Comparison of ENCODE assay signal across 7 cellular contexts in genomic region chr16:29994613-29995329, GRCh38. TPM values are rescaled to one million over a fixed set of nuclear protein-coding genes. Genes with fewer than 3 reads are reported as not detected.
A peak's percentile ranks its signal among the peaks of the same experiment; 100 is the strongest.
DNase-seq lines count a peak whose midpoint lies in the region; ATAC-seq, FAIRE-seq and TF ChIP-seq lines count a peak whose summit lies in the region.

No MANE protein-coding gene starts in this region.

- peaks cover 46% of the 10 kb centered on the region for H3K36me3 Mint-ChIP-seq in MCF 10A (ENCODE audit: insufficient read depth, unreplicated experiment)

- POLR2A ChIA-PET in PC-9 (lab: Charles Lee; ENCODE audit: unreplicated experiment) (interaction anchor here (0.7 kb wide), 1 partner anchor 33 kb away, joined by 4 read pairs; the partner anchor contains the start of gene TMEM219), MCF 10A (lab: Yijun Ruan, JAX) (interaction anchor here (0.8 to 5.0 kb wide), 19 partner anchors 9 to 294 kb away, joined by 3 to 72 read pairs (median 6); partner anchors contain the start of genes ALDOA, ASPHD1, CDIPT and KCTD13)

- H4K20me1 ChIP-seq in PC-9 (ENCODE audit: insufficient read depth): no peaks in the 10 kb centered on the region

- peaks cover 40% of the 10 kb centered on the region for H3F3A ChIP-seq in PC-9 (ENCODE audit: insufficient read depth, low read depth)

- no peaks in the 10 kb centered on the region for H3K9me3 ChIP-seq in PC-9 (ENCODE audit: insufficient read depth, low read depth)

- no peak for TF ChIP-seq CTCF in PC-9 (conservative IDR thresholded peaks at IDR 0.05)
- no peak for TF ChIP-seq CTCF in MCF 10A (IDR thresholded peaks at IDR 0.05; ENCODE audit: unreplicated experiment)

- ATAC-seq in HG02588 (IDR thresholded peaks at IDR 0.05; ENCODE audit: unreplicated experiment): peak; percentile 36
- no peak for ATAC-seq in HG03571 (IDR thresholded peaks at IDR 0.05; ENCODE audit: unreplicated experiment)

- no peaks in the 10 kb centered on the region for H3K27me3 ChIP-seq in PC-9 (ENCODE audit: insufficient read depth, low read depth)

- peak overlapping the region; percentile 61 for H3K27ac Mint-ChIP-seq in MCF 10A (ENCODE audit: low read depth, unreplicated experiment)

- peaks cover 11% of the 10 kb centered on the region for H3K4me1 Mint-ChIP-seq in MCF 10A (ENCODE audit: insufficient read depth, unreplicated experiment)

- H3K4me2 ChIP-seq in PC-9: peak overlapping the region; percentile 78

- BruUV-seq in PC-9 (replicated peaks; lab: Mats Ljungman, UMichigan): no TSS peak
- no TSS peak for BruUV-seq in MCF 10A (replicated peaks; lab: Mats Ljungman, UMichigan)

- H3K27me3 Mint-ChIP-seq in MCF 10A (ENCODE audit: insufficient read depth, unreplicated experiment): no peaks in the 10 kb centered on the region

- peaks cover 11% of the 10 kb centered on the region for H3K79me2 ChIP-seq in PC-9 (ENCODE audit: low read depth)

- peaks cover 25% of the 10 kb centered on the region for H3K4me1 ChIP-seq in PC-9 (replicated peaks; ENCODE audit: insufficient read depth)

- intact Hi-C loops in PC-9 (cut with micrococcal nuclease; ENCODE audit: unreplicated experiment): loop anchor here (1.0 to 5.0 kb wide), 3 partner anchors 32 to 184 kb away; partner anchors contain the start of genes KCTD13 and TMEM219
- intact Hi-C loops in MCF 10A (cut with micrococcal nuclease): loop anchor here (5.0 kb wide), 2 partner anchors 67 to 172 kb away; partner anchors contain the start of genes KCTD13 and MVP

- H3K9me2 ChIP-seq in PC-9 (ENCODE audit: insufficient read depth): no peaks in the 10 kb centered on the region

- H2AFZ ChIP-seq in PC-9: peak overlapping the region; percentile 97

- peak overlapping the region; percentile 74 for H3K27ac ChIP-seq in PC-9

- no peaks in the 10 kb centered on the region for H3K9me3 Mint-ChIP-seq in MCF 10A (ENCODE audit: unreplicated experiment)

- no peaks in the 10 kb centered on the region for H3K36me3 ChIP-seq in PC-9 (ENCODE audit: low read depth)

- H3K4me3 Mint-ChIP-seq in MCF 10A (ENCODE audit: unreplicated experiment): peak overlapping the region; percentile 98

- FAIRE-seq in GM18507 (lab: Jason Lieb, UNC): peak; percentile 77

- CTCF ChIA-PET in PC-9 (lab: Charles Lee) (interaction anchor here (1.0 kb wide), 1 partner anchor 21 kb away, joined by 5 read pairs; the partner anchor contains the start of gene TAOK2), MCF 10A (lab: Yijun Ruan, JAX) (interaction anchor here (0.7 to 2.7 kb wide), 4 partner anchors 8 to 176 kb away, joined by 3 to 9 read pairs (median 4); partner anchors contain the start of gene TAOK2)

- DNase-seq in GM18507 (ENCODE audit: extremely low spot score, insufficient read length, low read depth) (peak; percentile 73), PC-9 (peak; percentile 81 to 89), MCF 10A (ENCODE audit: unreplicated experiment) (peak; percentile 79), kidney tubule cell (ENCODE audit: low spot score) (peak; percentile 69)
- DNase-seq in stimulated activated CD4-positive, alpha-beta T cell treated with anti-CD3 and anti-CD28 coated beads, Interleukin-4, amount 100 ng/mL, for 4 hours: peak; percentile 65 to 75

- H3K4me3 ChIP-seq in PC-9: peak overlapping the region; percentile 72

RNA-seq across cellular contexts. Expression of gene HIRIP3, which starts 0.6 kb away (rescaled TPM):
- 27.0 and 27.3 TPM in 2 replicates for total RNA-seq in PC-9 (2021)
- 12.9 and 20.7 TPM in 2 replicates for total RNA-seq in MCF 10A (2022)

RNA-seq across cellular contexts. Expression of gene INO80E, which starts 1.3 kb away (rescaled TPM):
- total RNA-seq in PC-9 (2021): 102 TPM in 2 replicates
- 82.0 and 90.1 TPM in 2 replicates for total RNA-seq in MCF 10A (2022)

RNA-seq across cellular contexts. Expression of gene DOC2A, which starts 16.1 kb away (rescaled TPM):
- total RNA-seq in PC-9 (2021): 11.0 and 11.3 TPM in 2 replicates
- total RNA-seq in MCF 10A (2022): 1.2 TPM in 2 replicates

RNA-seq across cellular contexts. Expression of gene TAOK2, which starts 21.1 kb away (rescaled TPM):
- total RNA-seq in PC-9 (2021) (76.6 and 82.9 TPM in 2 replicates), MCF 10A (2022) (29.3 and 33.1 TPM in 2 replicates)

RNA-seq across cellular contexts. Expression of gene C16orf92, which starts 28.2 kb away (rescaled TPM):
- not detected in 2 replicates for total RNA-seq in PC-9 (2021)
- not detected in 2 replicates for total RNA-seq in MCF 10A (2022)
